Comparison of ENCODE assay signal across 11 cellular contexts in genomic region chr1:234879157-234880080, GRCh38.
A peak's percentile ranks its signal among the peaks of the same experiment; 100 is the strongest.
DNase-seq lines count a peak whose midpoint lies in the region; ATAC-seq, FAIRE-seq and TF ChIP-seq lines count a peak whose summit lies in the region.
"Had no signal": no experiment of that assay in that cellular context is flagged by ENCODE, and none has a peak within 500 bp of the region (broad histone marks: within the 10 kb centered on the region; RNA-seq: fewer than 3 reads in every experiment).

No MANE protein-coding gene starts in this region.

- H3K4me3 ChIP-seq in HepG2 (replicated peaks in 1 of 3; ENCODE audit: insufficient read depth in 1 of 3, low read depth in 2 of 3, low read length in 3 of 3) (no peak overlapping the region), right lobe of liver (no peak overlapping the region), OCI-LY3 (ENCODE audit: low read length) (no peak overlapping the region), left ventricle myocardium inferior (no peak overlapping the region), aorta (ENCODE audit: low read length in 2 of 2) (no peak overlapping the region)
- H3K4me3 ChIP-seq: smooth muscle cell, vagina had no signal

- POLR2A ChIA-PET in HepG2 (lab: Yijun Ruan, JAX), result interaction anchor here (1.3 to 1.4 kb wide), 2 partner anchors 78 to 95 kb away, joined by 3 to 4 read pairs; no protein-coding TSS in a partner anchor

- no peak overlapping the region for H2AFZ ChIP-seq in HepG2 (ENCODE audit: low read length)
- no peak overlapping the region for H2AFZ ChIP-seq in OCI-LY3 (ENCODE audit: low read depth, low read length)

- no peak overlapping the region; the same call in 1 of the 2 replicates for H3K9ac ChIP-seq in HepG2 (ENCODE audit: insufficient read depth, low read depth, low read length)
- H3K9ac ChIP-seq in OCI-LY3 (ENCODE audit: low read length), result no peak overlapping the region; the same call in 1 of the 2 replicates

- TF ChIP-seq CTCF in HepG2 (CRISPR knock-in tag; IDR thresholded peaks at IDR 0.05) (no peak), right lobe of liver (IDR thresholded peaks at IDR 0.05) (no peak), OCI-LY3 (IDR thresholded peaks at IDR 0.05; ENCODE audit: low read depth, low read length) (no peak), left ventricle myocardium inferior (IDR thresholded peaks at IDR 0.05; ENCODE audit: borderline replicate concordance) (no peak)

- H3K4me2 ChIP-seq in HepG2 (ENCODE audit: low read depth, low read length) (0 out of 2 replicates have a peak overlapping the region, but pooled peaks have one; percentile 3), OCI-LY3 (ENCODE audit: low read length) (peak overlapping the region; percentile 5; the same call in 1 of the 2 replicates)
- H3K4me2 ChIP-seq: smooth muscle cell had no signal

- H3K27me3 ChIP-seq in HepG2 (ENCODE audit: control insufficient read depth in 1 of 2, insufficient read depth in 2 of 2, low read length in 2 of 2) (no peaks in the 10 kb centered on the region; a peak in 1 of 5 replicates), right lobe of liver (no peaks in the 10 kb centered on the region), OCI-LY3 (ENCODE audit: low read depth, low read length) (peaks cover 12% of the 10 kb centered on the region), left ventricle myocardium inferior (ENCODE audit: low read depth) (no peaks in the 10 kb centered on the region), aorta (ENCODE audit: control insufficient read depth in 1 of 2, insufficient read depth in 2 of 2, low read length in 1 of 2) (no peaks in the 10 kb centered on the region)
- H3K27me3 ChIP-seq: vagina had no signal

- no peak for DNase-seq in HepG2 (ENCODE audit: low spot score)
- DNase-seq in right lobe of liver, result no peak
- no peak for DNase-seq in left ventricle myocardium inferior
- DNase-seq in NCI-H524 treated with DMSO at 0.1 percent for 48 hours (lab: John Stamatoyannopoulos, UW), result no peak
- DNase-seq in aorta, result no peak
- no peak for DNase-seq in NAMALWA (ENCODE audit: low spot score)
- DNase-seq: activated naive CD4-positive, alpha-beta T cell treated with Interleukin-2 at 50 U/mL for 16 hours had no signal

- H3K36me3 ChIP-seq in HepG2 (replicated peaks in 1 of 2; ENCODE audit: control insufficient read depth in 1 of 2, insufficient read depth in 2 of 2, low read length in 2 of 2) (no peaks in the 10 kb centered on the region), right lobe of liver (no peaks in the 10 kb centered on the region), OCI-LY3 (replicated peaks; ENCODE audit: low read depth, low read length) (no peaks in the 10 kb centered on the region), left ventricle myocardium inferior (no peaks in the 10 kb centered on the region), aorta (ENCODE audit: control insufficient read depth in 1 of 2, insufficient read depth in 2 of 2, low read length in 1 of 2) (no peaks in the 10 kb centered on the region)
- H3K36me3 ChIP-seq: vagina had no signal

- H3K9me3 ChIP-seq in HepG2 (ENCODE audit: low read length), result no peaks in the 10 kb centered on the region
- no peaks in the 10 kb centered on the region for H3K9me3 ChIP-seq in right lobe of liver
- no peaks in the 10 kb centered on the region for H3K9me3 ChIP-seq in OCI-LY3 (ENCODE audit: insufficient read depth, low read length)
- no peaks in the 10 kb centered on the region for H3K9me3 ChIP-seq in left ventricle myocardium inferior (replicated peaks)
- no peaks in the 10 kb centered on the region for H3K9me3 ChIP-seq in aorta (ENCODE audit: control insufficient read depth, low read length)
- H3K9me3 ChIP-seq: vagina had no signal

- H3K4me1 ChIP-seq in HepG2 (ENCODE audit: insufficient read depth, low read length), result peaks cover 100% of the 10 kb centered on the region
- H3K4me1 ChIP-seq in right lobe of liver, result peaks cover 0 to 38% (median 12%) of the 10 kb centered on the region in 4 donors
- H3K4me1 ChIP-seq in OCI-LY3 (ENCODE audit: low read length), result peaks cover 71% of the 10 kb centered on the region
- H3K4me1 ChIP-seq in left ventricle myocardium inferior, result peaks cover 37% of the 10 kb centered on the region
- H3K4me1 ChIP-seq in aorta (ENCODE audit: control insufficient read depth in 1 of 2, insufficient read depth in 2 of 2, low read length in 2 of 2), result no peaks in the 10 kb centered on the region

- no peak for TF ChIP-seq EP300 in HepG2 (IDR thresholded peaks at IDR 0.05; ENCODE audit: low read depth in 2 of 2, low read length in 2 of 2)
- no peak for TF ChIP-seq EP300 in HepG2 (CRISPR knock-in tag; IDR thresholded peaks at IDR 0.05; ENCODE audit: borderline replicate concordance)

- ATAC-seq in HepG2 (no peak), right lobe of liver (no peak), HG02852 (IDR thresholded peaks at IDR 0.05; ENCODE audit: unreplicated experiment) (no peak), aorta (ENCODE audit: low FRiP score) (no peak)

- no peak for TF ChIP-seq RAD21 in HepG2 (CRISPR knock-in tag; IDR thresholded peaks at IDR 0.05)

- H3K27ac ChIP-seq in HepG2 (ENCODE audit: extremely low read length, insufficient read depth, low read length) (no peak overlapping the region), right lobe of liver (no peak overlapping the region), OCI-LY3 (ENCODE audit: low read length) (peak overlapping the region; percentile 6; the same call in 1 of the 2 replicates), left ventricle myocardium inferior (replicated peaks) (peak overlapping the region; percentile 89), aorta (ENCODE audit: low read depth in 1 of 2, low read length in 2 of 2) (no peak overlapping the region)
- H3K27ac ChIP-seq: vagina had no signal

- peak; percentile 32 for FAIRE-seq in HepG2 (lab: Jason Lieb, UNC)

- CTCF ChIA-PET in HepG2 (lab: Yijun Ruan, JAX; ENCODE audit: low intra/inter-chr PET ratio, low total read pairs), result no interaction called here

- in situ Hi-C loops in HepG2 (cut with HindIII; ENCODE audit: extremely low pct_ligation_motif_present, low pct_unique_long_range_greater_than_20kb), result loop anchor here (5.0 to 10.0 kb wide), 4 partner anchors 78 to 385 kb away; partner anchors contain the start of gene IRF2BP2

- H4K20me1 ChIP-seq in HepG2 (ENCODE audit: insufficient read depth, low read length) (no peaks in the 10 kb centered on the region), OCI-LY3 (ENCODE audit: insufficient read depth, low read length) (no peaks in the 10 kb centered on the region)

- H3K79me2 ChIP-seq in HepG2 (ENCODE audit: insufficient read depth, low read length), result peaks cover 3% of the 10 kb centered on the region
- no peaks in the 10 kb centered on the region for H3K79me2 ChIP-seq in OCI-LY3 (ENCODE audit: low read length)

- no TSS peak for BruUV-seq in HepG2 (replicated peaks; lab: Mats Ljungman, UMichigan)

- intact Hi-C loops in HepG2 (cut with micrococcal nuclease; ENCODE audit: unreplicated experiment), result loop anchor here (5.0 to 10.0 kb wide), 2 partner anchors 65 to 107 kb away; no protein-coding TSS in a partner anchor
- intact Hi-C loops in right lobe of liver (cut with DNase I), result loop anchor here (5.0 to 10.0 kb wide), 3 partner anchors 65 to 83 kb away; no protein-coding TSS in a partner anchor
- intact Hi-C loops in left ventricle myocardium inferior (cut with micrococcal nuclease), result no loop called here
- intact Hi-C loops in aorta (cut with DNase I), result no loop called here

- 92% methylated on average over 9 of the region's 9 CpGs for WGBS in HepG2 (ENCODE audit: low lambda C conversion rate)
- 71% methylated on average over 9 of the region's 9 CpGs for WGBS in right lobe of liver (ENCODE audit: insufficient coverage, low coverage, low lambda C conversion rate, missing lambda C conversion rate)
- 86 to 90% methylated on average over 9 of the region's 9 CpGs for WGBS in aorta, 2 donors

- TF ChIP-seq POLR2A in HepG2 (IDR thresholded peaks at IDR 0.05; ENCODE audit: insufficient read depth in 1 of 2, low read depth in 2 of 2, low read length in 2 of 2) (no peak), right lobe of liver (IDR thresholded peaks at IDR 0.05) (no peak)

TF ChIP-seq in HepG2, 621 proteins besides CTCF, POLR2A, EP300 and RAD21 (continues in another document):
- TF ChIP-seq NFYC (CRISPR knock-in tag; IDR thresholded peaks at IDR 0.05), result no peak
- TF ChIP-seq ETV5 (CRISPR knock-in tag; IDR thresholded peaks at IDR 0.05; ENCODE audit: borderline replicate concordance), result no peak
- no peak for TF ChIP-seq ZNF644 (CRISPR knock-in tag; IDR thresholded peaks at IDR 0.05; ENCODE audit: low read depth)
- TF ChIP-seq ZNF510 (CRISPR knock-in tag; IDR thresholded peaks at IDR 0.05; ENCODE audit: low read depth), result no peak
- TF ChIP-seq KLF15 (CRISPR knock-in tag; IDR thresholded peaks at IDR 0.05; ENCODE audit: borderline replicate concordance), result no peak
- no peak for TF ChIP-seq ZNF430 (CRISPR knock-in tag; IDR thresholded peaks at IDR 0.05)
- no peak for TF ChIP-seq ZFY (CRISPR knock-in tag; IDR thresholded peaks at IDR 0.05)
- TF ChIP-seq ZBTB4 (CRISPR knock-in tag; IDR thresholded peaks at IDR 0.05; ENCODE audit: borderline replicate concordance), result no peak
- TF ChIP-seq REL (CRISPR knock-in tag; conservative IDR thresholded peaks at IDR 0.05), result no peak
- no peak for TF ChIP-seq TGIF2 (CRISPR knock-in tag; IDR thresholded peaks at IDR 0.05)
- TF ChIP-seq HNF4G (IDR thresholded peaks at IDR 0.05; ENCODE audit: borderline replicate concordance, low read depth, low read length), result peak; percentile 41; the same call in 1 of the 2 replicates
- no peak for TF ChIP-seq HNF4G (CRISPR knock-in tag; IDR thresholded peaks at IDR 0.05; ENCODE audit: borderline replicate concordance, low read depth)

Comparison
In these comparisons a context has a peak if more than half of its experiments do, and no peak if none do; other contexts are left out.
1. H3K27ac ChIP-seq: peak in OCI-LY3 (single experiment) and left ventricle myocardium inferior (single experiment); none in HepG2 (single experiment), right lobe of liver (0 of 3) and aorta (0 of 2).
2. intact Hi-C loops: an anchor here in HepG2 (5.0 to 10.0 kb wide) and right lobe of liver (5.0 to 10.0 kb wide); none called in left ventricle myocardium inferior and aorta.